In the genomic region with DNA sequence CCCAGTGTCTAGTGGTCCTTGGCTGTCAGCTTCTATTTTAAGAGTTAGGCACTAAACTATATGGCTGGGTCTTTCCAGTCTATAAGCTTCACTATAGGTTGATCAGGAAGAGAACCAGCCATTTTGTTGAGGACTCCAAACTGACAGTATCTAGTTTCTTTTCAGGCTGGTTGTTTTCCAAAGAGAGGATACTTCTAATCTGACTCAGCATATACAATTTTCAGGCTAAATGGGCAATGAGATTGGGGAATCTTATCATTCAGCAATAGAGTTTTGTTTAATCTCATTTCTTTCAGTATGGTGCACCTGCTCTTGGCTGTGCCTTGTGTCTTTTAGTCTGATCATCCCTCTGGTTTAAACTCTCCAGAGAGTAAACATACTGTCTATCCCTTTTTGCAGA, we compare ENCODE assay signal across 24 cellular contexts. TPM values are rescaled to one million over a fixed set of nuclear protein-coding genes. Genes with fewer than 3 reads are reported as not detected.
DNase-seq lines count a peak whose midpoint lies in the region; ATAC-seq, FAIRE-seq and TF ChIP-seq lines count a peak whose summit lies in the region.
"Had no signal": no experiment of that assay in that cellular context is flagged by ENCODE, and none has a peak within 500 bp of the region (broad histone marks: within the 10 kb centered on the region; RNA-seq: fewer than 3 reads in every experiment).

No MANE protein-coding gene starts in this region.

- H3K27me3 ChIP-seq in HepG2 (ENCODE audit: control insufficient read depth in 1 of 2, insufficient read depth in 2 of 2, low read length in 2 of 2) (no peaks in the 10 kb centered on the region), right lobe of liver (no peaks in the 10 kb centered on the region), K562 (ENCODE audit: control insufficient read depth in 2 of 2, insufficient read depth in 2 of 2, low read length in 2 of 2) (no peaks in the 10 kb centered on the region), osteoblast (ENCODE audit: insufficient read depth, low read length) (no peaks in the 10 kb centered on the region), BE2C (no peaks in the 10 kb centered on the region)

- H3K9me3 ChIP-seq in HepG2 (ENCODE audit: low read length), result peaks cover 7% of the 10 kb centered on the region
- H3K9me3 ChIP-seq in right lobe of liver, result no peaks in the 10 kb centered on the region
- H3K9me3 ChIP-seq in K562 (replicated peaks; ENCODE audit: control insufficient read depth, insufficient read depth, low read depth, low read length), result no peaks in the 10 kb centered on the region
- no peaks in the 10 kb centered on the region for H3K9me3 ChIP-seq in osteoblast (ENCODE audit: low read depth, low read length)
- no peaks in the 10 kb centered on the region for H3K9me3 ChIP-seq in BE2C
- H3K9me3 ChIP-seq: A549 had no signal

- CTCF ChIA-PET in HepG2 (lab: Yijun Ruan, JAX; ENCODE audit: low intra/inter-chr PET ratio, low total read pairs), result no interaction called here
- CTCF ChIA-PET in K562 (lab: Yijun Ruan, JAX; ENCODE audit: low intra/inter-chr PET ratio), result no interaction called here

- DNase-seq in HepG2 (ENCODE audit: low spot score) (no peak), right lobe of liver (no peak), K562 (ENCODE audit: extremely low read depth in 1 of 4, low spot score in 3 of 4) (no peak), osteoblast (ENCODE audit: insufficient read length, low spot score, missing footprints) (peak; percentile 15), HTR-8/SVneo (ENCODE audit: insufficient read length, low spot score) (no peak), BE2C (no peak)
- DNase-seq: CD4-positive, CD25-positive, alpha-beta regulatory T cell; CD8-positive, alpha-beta memory T cell; COR-L47; DMS 273 treated with DMSO at 0.1 percent for 48 hours; DMS53; DND-41; EL; GOT3; H7; HFFc6 had no signal

- FAIRE-seq in HepG2 (lab: Jason Lieb, UNC) (no peak), K562 (lab: Jason Lieb, UNC) (no peak), HTR-8/SVneo (lab: Jason Lieb, UNC) (no peak)
- FAIRE-seq: A549, GM12878 had no signal

- H4K20me1 ChIP-seq in HepG2 (ENCODE audit: insufficient read depth, low read length), result no peaks in the 10 kb centered on the region
- H4K20me1 ChIP-seq in K562 (replicated peaks; ENCODE audit: control insufficient read depth, insufficient read depth, low read length), result no peaks in the 10 kb centered on the region
- no peaks in the 10 kb centered on the region for H4K20me1 ChIP-seq in osteoblast (ENCODE audit: insufficient read depth, low read length)
- H4K20me1 ChIP-seq: BLaER1 treated with 17β-estradiol and CSF1 and Interleukin-3, amounts not matched to agents 10 nM and 100 nM had no signal

- in situ Hi-C loops in HepG2 (cut with HindIII; ENCODE audit: extremely low pct_ligation_motif_present, low pct_unique_long_range_greater_than_20kb) (no loop called here), K562 (cut with MboI) (no loop called here)

- TF ChIP-seq POLR2A in HepG2 (IDR thresholded peaks at IDR 0.05; ENCODE audit: insufficient read depth in 1 of 2, low read depth in 2 of 2, low read length in 2 of 2) (no peak), right lobe of liver (IDR thresholded peaks at IDR 0.05) (no peak), K562 (conservative IDR thresholded peaks at IDR 0.05) (no peak)

- H3K4me3 ChIP-seq in HepG2 (replicated peaks in 1 of 3; ENCODE audit: insufficient read depth in 1 of 3, low read depth in 2 of 3, low read length in 3 of 3), result no peak overlapping the region
- no peak overlapping the region for H3K4me3 ChIP-seq in right lobe of liver
- no peak overlapping the region for H3K4me3 ChIP-seq in K562
- H3K4me3 ChIP-seq in osteoblast (ENCODE audit: insufficient read depth, low read length), result no peak overlapping the region
- H3K4me3 ChIP-seq in BE2C (ENCODE audit: low read depth, low read length), result no peak overlapping the region
- H3K4me3 ChIP-seq: A549; BLaER1 treated with 17β-estradiol and CSF1 and Interleukin-3, amounts not matched to agents 10 nM and 100 nM; GM12878 had no signal

- ATAC-seq in HepG2, result no peak
- no peak for ATAC-seq in right lobe of liver
- no peak for ATAC-seq in K562
- no peak for ATAC-seq in GM21423 (IDR thresholded peaks at IDR 0.05; ENCODE audit: unreplicated experiment)
- ATAC-seq: A549, GM12878, HCT116 had no signal

- H2AFZ ChIP-seq in HepG2 (ENCODE audit: low read length) (no peak overlapping the region), K562 (ENCODE audit: low read depth, low read length) (no peak overlapping the region), osteoblast (ENCODE audit: low read length) (peak overlapping the region; percentile 86)

- intact Hi-C loops in HepG2 (cut with micrococcal nuclease; ENCODE audit: unreplicated experiment), result no loop called here
- intact Hi-C loops in right lobe of liver (cut with DNase I), result no loop called here
- intact Hi-C loops in K562 (cut with micrococcal nuclease), result no loop called here

- POLR2A ChIA-PET in HepG2 (lab: Yijun Ruan, JAX) (no interaction called here), K562 (lab: Yijun Ruan, JAX) (interaction anchor here (1.2 to 1.3 kb wide), 2 partner anchors 9 to 11 kb away, joined by 3 to 4 read pairs; no protein-coding TSS in a partner anchor)

- H3K9ac ChIP-seq in HepG2 (ENCODE audit: insufficient read depth, low read depth, low read length) (no peak overlapping the region), K562 (ENCODE audit: insufficient read depth in 1 of 2, low read depth in 2 of 2, low read length in 2 of 2) (no peak overlapping the region)
- H3K9ac ChIP-seq: BLaER1 treated with 17β-estradiol and CSF1 and Interleukin-3, amounts not matched to agents 10 nM and 100 nM had no signal

- TF ChIP-seq CTCF in HepG2 (CRISPR knock-in tag; IDR thresholded peaks at IDR 0.05), result no peak
- TF ChIP-seq CTCF in right lobe of liver (IDR thresholded peaks at IDR 0.05), result no peak
- TF ChIP-seq CTCF in K562 (IDR thresholded peaks at IDR 0.05 in 2 of 3, conservative IDR thresholded peaks at IDR 0.05 in 1 of 3; ENCODE audit: insufficient read depth in 2 of 3, low read depth in 1 of 3, low read length in 3 of 3), result no peak
- no peak for TF ChIP-seq CTCF in osteoblast (IDR thresholded peaks at IDR 0.05; ENCODE audit: extremely low read depth, low read depth, low read length)
- TF ChIP-seq CTCF in BE2C (IDR thresholded peaks at IDR 0.05; ENCODE audit: low read depth, low read length), result no peak

- H3K79me2 ChIP-seq in HepG2 (ENCODE audit: insufficient read depth, low read length) (no peaks in the 10 kb centered on the region), K562 (ENCODE audit: control insufficient read depth, insufficient read depth, low read length) (no peaks in the 10 kb centered on the region), osteoblast (ENCODE audit: insufficient read depth, low read length) (no peaks in the 10 kb centered on the region)

- TF ChIP-seq EP300 in HepG2 (IDR thresholded peaks at IDR 0.05; ENCODE audit: low read depth in 2 of 2, low read length in 2 of 2) (no peak), HepG2 (CRISPR knock-in tag; IDR thresholded peaks at IDR 0.05; ENCODE audit: borderline replicate concordance) (no peak), K562 (IDR thresholded peaks at IDR 0.05; ENCODE audit: low read length) (no peak)

- no peaks in the 10 kb centered on the region for H3K9me1 ChIP-seq in K562 (ENCODE audit: control insufficient read depth, insufficient read depth, low read length)

- H3K4me1 ChIP-seq in HepG2 (ENCODE audit: insufficient read depth, low read length) (peaks cover 28% of the 10 kb centered on the region), right lobe of liver (peaks cover 0 to 8% (median 0%) of the 10 kb centered on the region in 4 donors), K562 (replicated peaks in 1 of 2; ENCODE audit: control insufficient read depth in 2 of 2, insufficient read depth in 2 of 2, low read length in 2 of 2) (no peaks in the 10 kb centered on the region), osteoblast (ENCODE audit: insufficient read depth, low read length) (peaks cover 28% of the 10 kb centered on the region), BE2C (no peaks in the 10 kb centered on the region)
- H3K4me1 ChIP-seq: A549 had no signal

- BruUV-seq in HepG2 (replicated peaks; lab: Mats Ljungman, UMichigan) (no TSS peak), K562 (replicated peaks; lab: Mats Ljungman, UMichigan) (no TSS peak)

- H3K36me3 ChIP-seq in HepG2 (replicated peaks in 1 of 2; ENCODE audit: control insufficient read depth in 1 of 2, insufficient read depth in 2 of 2, low read length in 2 of 2), result peaks cover 5 to 58% of the 10 kb centered on the region in 2 experiments
- H3K36me3 ChIP-seq in right lobe of liver, result no peaks in the 10 kb centered on the region
- peaks cover 19% of the 10 kb centered on the region; the same call in 1 of the 3 replicates for H3K36me3 ChIP-seq in K562 (ENCODE audit: control insufficient read depth, insufficient read depth, low read length)
- no peaks in the 10 kb centered on the region for H3K36me3 ChIP-seq in osteoblast (ENCODE audit: insufficient read depth, low read length)
- no peaks in the 10 kb centered on the region for H3K36me3 ChIP-seq in BE2C
- H3K36me3 ChIP-seq: BLaER1 treated with 17β-estradiol and CSF1 and Interleukin-3, amounts not matched to agents 10 nM and 100 nM had no signal

- TF ChIP-seq RAD21 in HepG2 (CRISPR knock-in tag; IDR thresholded peaks at IDR 0.05) (no peak), K562 (CRISPR knock-in tag; conservative IDR thresholded peaks at IDR 0.05 in 1 of 2, IDR thresholded peaks at IDR 0.05 in 1 of 2) (no peak)

- H3K27ac ChIP-seq in HepG2 (ENCODE audit: extremely low read length, insufficient read depth, low read length) (no peak overlapping the region), right lobe of liver (no peak overlapping the region), K562 (ENCODE audit: extremely low read depth, low read depth, low read length) (no peak overlapping the region), osteoblast (ENCODE audit: low read depth, low read length) (peak overlapping the region; percentile 29)
- H3K27ac ChIP-seq: 22Rv1; A549; BLaER1 treated with 17β-estradiol and CSF1 and Interleukin-3, amounts not matched to agents 10 nM and 100 nM had no signal

- H3K4me2 ChIP-seq in HepG2 (ENCODE audit: low read depth, low read length), result no peak overlapping the region
- no peak overlapping the region for H3K4me2 ChIP-seq in K562 (ENCODE audit: insufficient read depth, low read length)
- no peak overlapping the region for H3K4me2 ChIP-seq in osteoblast (ENCODE audit: insufficient read depth, low read length)
- H3K4me2 ChIP-seq: A549 had no signal

RNA-seq across cellular contexts. Expression of gene CTAGE9, which starts 20.4 kb away (rescaled TPM):
- total RNA-seq in HepG2 (2016; rRNA removed; fragmentation: Illumina TruSeq; extraction: Trizol) (not detected in 2 replicates), right lobe of liver (not detected), K562 (2014; rRNA removed) (not detected in 2 replicates), K562 (2014; rRNA removed; fragmentation: Illumina TruSeq; extraction: Trizol) (not detected in 2 replicates), K562 (2015; rRNA removed; fragmentation: Illumina TruSeq; extraction: Trizol) (not detected in 2 replicates), K562 (2021) (not detected in 2 replicates), osteoblast (not detected in 2 replicates)
- total RNA-seq in HepG2 (2016; cell fraction: cytosol; rRNA removed; fragmentation: Illumina TruSeq; extraction: Trizol; ENCODE audit: low read depth), result not detected in 2 replicates
- total RNA-seq in HepG2 (2016; cell fraction: insoluble cytoplasmic fraction; rRNA removed; fragmentation: Illumina TruSeq; extraction: Trizol), result not detected in 2 replicates
- not detected in 2 replicates for total RNA-seq in HepG2 (2016; cell fraction: membrane; rRNA removed; fragmentation: Illumina TruSeq; extraction: Trizol)
- total RNA-seq in HepG2 (2016; cell fraction: nucleus; rRNA removed; fragmentation: Illumina TruSeq; extraction: Trizol), result not detected in 2 replicates
- polyA plus RNA-seq in HepG2 (2011; rRNA removed) (not detected in 2 replicates), K562 (2011; rRNA removed) (not detected in 2 replicates), K562 (2014; fragmentation: Illumina TruSeq; extraction: Trizol) (not detected in 2 replicates), K562 (2014; fragmentation: Nextera tagmentation; extraction: Ambion mirVana) (not detected), K562 (2014; rRNA removed) (not detected in 2 replicates)
- not detected in 2 replicates for polyA plus RNA-seq in HepG2 (2011; cell fraction: cytosol; rRNA removed)
- not detected in 2 replicates for polyA plus RNA-seq in HepG2 (2011; cell fraction: nucleus; rRNA removed)
- polyA plus RNA-seq in HepG2 (2012), result 0.12 and 0.30 TPM in 2 replicates
- not detected in 2 replicates for polyA plus RNA-seq in HepG2 (2016; cell fraction: cytosol; fragmentation: Illumina TruSeq; extraction: Trizol; ENCODE audit: low read depth)
- polyA plus RNA-seq in HepG2 (2016; cell fraction: insoluble cytoplasmic fraction; fragmentation: Illumina TruSeq; extraction: Trizol; ENCODE audit: low read depth), result not detected in 2 replicates
- not detected in 2 replicates for polyA plus RNA-seq in HepG2 (2016; cell fraction: membrane; fragmentation: Illumina TruSeq; extraction: Trizol; ENCODE audit: low read depth)
- polyA plus RNA-seq in HepG2 (2016; cell fraction: nucleus; fragmentation: Illumina TruSeq; extraction: Trizol; ENCODE audit: insufficient read depth, low read depth), result not detected in 2 replicates
- not detected in 2 replicates for polyA minus RNA-seq in HepG2 (2011; rRNA and poly(A)+ RNA removed; ENCODE audit: low replicate concordance)
- not detected in 2 replicates for polyA minus RNA-seq in HepG2 (2011; cell fraction: cytosol; rRNA and poly(A)+ RNA removed)
- not detected in 2 replicates for polyA minus RNA-seq in HepG2 (2011; cell fraction: nucleus; rRNA and poly(A)+ RNA removed)
- 0.18 TPM in 1 of 2 replicates, not detected in the other for total RNA-seq in K562 (2011; cell fraction: chromatin; rRNA removed; ENCODE audit: low replicate concordance)
- not detected in 2 replicates for total RNA-seq in K562 (2011; cell fraction: nucleolus; rRNA removed)
- not detected in 2 replicates for total RNA-seq in K562 (2011; cell fraction: nucleoplasm; rRNA removed)
- not detected in 2 replicates for polyA plus RNA-seq in K562 (2011; cell fraction: cytosol; rRNA removed)
- not detected in 2 replicates for polyA plus RNA-seq in K562 (2011; cell fraction: nucleus; rRNA removed)
- 0.13 and 0.14 TPM in 2 replicates for polyA plus RNA-seq in K562 (2012)
- not detected in 2 replicates for polyA minus RNA-seq in K562 (2011; rRNA and poly(A)+ RNA removed)
- polyA minus RNA-seq in K562 (2011; cell fraction: cytosol; rRNA and poly(A)+ RNA removed), result not detected in 2 replicates
- polyA minus RNA-seq in K562 (2011; cell fraction: nucleus; rRNA and poly(A)+ RNA removed), result not detected in 2 replicates
- polyA plus RNA-seq in BE2C (2012; ENCODE audit: insufficient read depth, insufficient read length, low read depth), result not detected
- total RNA-seq: CD4-positive, CD25-positive, alpha-beta regulatory T cell; CD8-positive, alpha-beta memory T cell; G401; H7; HFFc6 had no signal
- polyA plus RNA-seq: A549; AG04450; CD4-positive, CD25-positive, alpha-beta regulatory T cell; CD8-positive, alpha-beta memory T cell; GM12878 had no signal

RNA-seq across cellular contexts. Expression of gene OR2A4, which starts 30.0 kb away (rescaled TPM):
- not detected in 2 replicates for total RNA-seq in HepG2 (2016; rRNA removed; fragmentation: Illumina TruSeq; extraction: Trizol)
- not detected in 2 replicates for total RNA-seq in HepG2 (2016; cell fraction: cytosol; rRNA removed; fragmentation: Illumina TruSeq; extraction: Trizol; ENCODE audit: low read depth)
- not detected in 2 replicates for total RNA-seq in HepG2 (2016; cell fraction: insoluble cytoplasmic fraction; rRNA removed; fragmentation: Illumina TruSeq; extraction: Trizol)
- not detected in 2 replicates for total RNA-seq in HepG2 (2016; cell fraction: membrane; rRNA removed; fragmentation: Illumina TruSeq; extraction: Trizol)
- total RNA-seq in HepG2 (2016; cell fraction: nucleus; rRNA removed; fragmentation: Illumina TruSeq; extraction: Trizol), result not detected in 2 replicates
- 0.04 TPM in 1 of 2 replicates, not detected in the other for polyA plus RNA-seq in HepG2 (2011; rRNA removed)
- polyA plus RNA-seq in HepG2 (2011; cell fraction: cytosol; rRNA removed), result not detected in 2 replicates
- polyA plus RNA-seq in HepG2 (2011; cell fraction: nucleus; rRNA removed), result not detected in 2 replicates
- 0.25 and 0.27 TPM in 2 replicates for polyA plus RNA-seq in HepG2 (2012)
- not detected in 2 replicates for polyA plus RNA-seq in HepG2 (2016; cell fraction: cytosol; fragmentation: Illumina TruSeq; extraction: Trizol; ENCODE audit: low read depth)
- polyA plus RNA-seq in HepG2 (2016; cell fraction: insoluble cytoplasmic fraction; fragmentation: Illumina TruSeq; extraction: Trizol; ENCODE audit: low read depth), result not detected in 2 replicates
- not detected in 2 replicates for polyA plus RNA-seq in HepG2 (2016; cell fraction: membrane; fragmentation: Illumina TruSeq; extraction: Trizol; ENCODE audit: low read depth)
- not detected in 2 replicates for polyA plus RNA-seq in HepG2 (2016; cell fraction: nucleus; fragmentation: Illumina TruSeq; extraction: Trizol; ENCODE audit: insufficient read depth, low read depth)
- polyA minus RNA-seq in HepG2 (2011; rRNA and poly(A)+ RNA removed; ENCODE audit: low replicate concordance), result not detected in 2 replicates
- polyA minus RNA-seq in HepG2 (2011; cell fraction: cytosol; rRNA and poly(A)+ RNA removed), result not detected in 2 replicates
- polyA minus RNA-seq in HepG2 (2011; cell fraction: nucleus; rRNA and poly(A)+ RNA removed), result not detected in 2 replicates
- 1 to 10 TPM in 1 of 6 experiments, not detected in 5; 1.6 TPM for total RNA-seq in right lobe of liver
- total RNA-seq in K562 (2011; cell fraction: chromatin; rRNA removed; ENCODE audit: low replicate concordance), result not detected in 2 replicates
- total RNA-seq in K562 (2011; cell fraction: nucleolus; rRNA removed), result not detected in 2 replicates
- not detected in 2 replicates for total RNA-seq in K562 (2011; cell fraction: nucleoplasm; rRNA removed)
- not detected in 2 replicates for total RNA-seq in K562 (2014; rRNA removed)
- not detected in 2 replicates for total RNA-seq in K562 (2014; rRNA removed; fragmentation: Illumina TruSeq; extraction: Trizol)
- total RNA-seq in K562 (2015; rRNA removed; fragmentation: Illumina TruSeq; extraction: Trizol), result not detected in 2 replicates
- total RNA-seq in K562 (2021), result not detected in 2 replicates
- polyA plus RNA-seq in K562 (2011; rRNA removed), result not detected in 2 replicates
- polyA plus RNA-seq in K562 (2011; cell fraction: cytosol; rRNA removed), result not detected in 2 replicates
- 0.10 TPM in 1 of 2 replicates, not detected in the other for polyA plus RNA-seq in K562 (2011; cell fraction: nucleus; rRNA removed)
- polyA plus RNA-seq in K562 (2012), result 0.15 and 0.42 TPM in 2 replicates
- polyA plus RNA-seq in K562 (2014; fragmentation: Illumina TruSeq; extraction: Trizol), result 0.06 TPM in 1 of 2 replicates, not detected in the other
- under 1 TPM; 0.21 to 0.25 TPM for polyA plus RNA-seq in K562 (2014; fragmentation: Nextera tagmentation; extraction: Ambion mirVana)
- polyA plus RNA-seq in K562 (2014; rRNA removed), result not detected in 2 replicates
- polyA minus RNA-seq in K562 (2011; rRNA and poly(A)+ RNA removed), result not detected in 2 replicates
- polyA minus RNA-seq in K562 (2011; cell fraction: cytosol; rRNA and poly(A)+ RNA removed), result not detected in 2 replicates
- not detected in 2 replicates for polyA minus RNA-seq in K562 (2011; cell fraction: nucleus; rRNA and poly(A)+ RNA removed)
- total RNA-seq in osteoblast, result 0.88 TPM in 1 of 2 replicates, not detected in the other
- not detected for polyA plus RNA-seq in BE2C (2012; ENCODE audit: insufficient read depth, insufficient read length, low read depth)
- total RNA-seq: CD4-positive, CD25-positive, alpha-beta regulatory T cell; CD8-positive, alpha-beta memory T cell; G401; GM12878; H7; HFFc6 had no signal
- polyA plus RNA-seq: A549; CD4-positive, CD25-positive, alpha-beta regulatory T cell; CD8-positive, alpha-beta memory T cell; GM12878 had no signal

Comparison
In these comparisons a context has a peak if more than half of its experiments do, and no peak if none do; other contexts are left out.
1. Of the 241 proteins assayed by ChIP-seq in both HepG2 and K562: peak only in HepG2: MAFK; only in K562: MAFG; in both: none; in neither: 239.